ENCODE assay signal across 20 cellular contexts in the genomic region with DNA sequence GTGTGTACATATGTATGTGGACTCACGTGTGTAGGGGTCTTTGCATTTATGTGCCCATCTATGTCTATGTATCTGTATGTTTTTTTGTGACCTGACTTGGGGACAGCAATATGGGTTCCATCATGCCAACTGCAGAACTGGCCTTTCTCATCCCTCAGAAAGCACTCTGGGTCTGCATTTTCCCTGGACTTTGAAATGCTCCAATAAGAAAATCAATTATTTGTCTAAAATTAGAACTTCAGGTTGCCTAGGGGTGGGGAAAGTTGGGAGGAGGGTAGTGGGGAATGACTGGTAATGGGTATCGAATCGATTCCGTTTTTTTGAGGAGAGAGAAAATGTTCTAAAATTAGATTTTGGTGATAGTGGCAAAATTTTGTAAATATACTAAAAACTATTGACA.
A peak's percentile ranks its signal among the peaks of the same experiment; 100 is the strongest.
DNase-seq lines count a peak whose midpoint lies in the region; ATAC-seq, FAIRE-seq and TF ChIP-seq lines count a peak whose summit lies in the region.
"Had no signal": no experiment of that assay in that cellular context is flagged by ENCODE, and none has a peak within 500 bp of the region (broad histone marks: within the 10 kb centered on the region; RNA-seq: fewer than 3 reads in every experiment).

No MANE protein-coding gene starts in this region.

- 41% methylated on average over 4 of the region's 4 CpGs for WGBS in liver
- WGBS in HepG2 (ENCODE audit: low lambda C conversion rate): 3% methylated on average over 4 of the region's 4 CpGs
- WGBS in body of pancreas, 2 donors: 42 to 51% methylated on average over 4 of the region's 4 CpGs
- WGBS in thyroid gland, 2 donors: 84 to 86% methylated on average over 4 of the region's 4 CpGs

- no peak for FAIRE-seq in HepG2 (lab: Jason Lieb, UNC)
- FAIRE-seq: A204.1, D721Med, G401.6 had no signal

- H3K36me3 ChIP-seq in liver (ENCODE audit: control insufficient read depth in 4 of 4, insufficient read depth in 3 of 4, low read depth in 1 of 4, low read length in 3 of 4) (no peaks in the 10 kb centered on the region), HepG2 (replicated peaks in 1 of 2; ENCODE audit: control insufficient read depth in 1 of 2, insufficient read depth in 2 of 2, low read length in 2 of 2) (no peaks in the 10 kb centered on the region), body of pancreas (replicated peaks in 1 of 2; ENCODE audit: insufficient read depth in 1 of 2, low read depth in 2 of 2) (no peaks in the 10 kb centered on the region), left lung (no peaks in the 10 kb centered on the region), thyroid gland (no peaks in the 10 kb centered on the region)
- H3K36me3 ChIP-seq: BE2C, BLaER1 had no signal

- TF ChIP-seq POLR2A in HepG2 (IDR thresholded peaks at IDR 0.05; ENCODE audit: insufficient read depth in 1 of 2, low read depth in 2 of 2, low read length in 2 of 2): no peak
- no peak for TF ChIP-seq POLR2A in body of pancreas (IDR thresholded peaks at IDR 0.05)
- no peak for TF ChIP-seq POLR2A in thyroid gland (IDR thresholded peaks at IDR 0.05)

- TF ChIP-seq RAD21 in liver (IDR thresholded peaks at IDR 0.05) (peak in 1 of 2 donors; percentile 7), HepG2 (CRISPR knock-in tag; IDR thresholded peaks at IDR 0.05) (no peak)

- in situ Hi-C loops in HepG2 (cut with HindIII; ENCODE audit: extremely low pct_ligation_motif_present, low pct_unique_long_range_greater_than_20kb): no loop called here

- H3K27me3 ChIP-seq in liver (ENCODE audit: control insufficient read depth in 4 of 4, insufficient read depth in 4 of 4, low read length in 3 of 4): no peaks in the 10 kb centered on the region
- H3K27me3 ChIP-seq in HepG2 (ENCODE audit: control insufficient read depth in 1 of 2, insufficient read depth in 2 of 2, low read length in 2 of 2): no peaks in the 10 kb centered on the region; a peak in 2 of 5 replicates
- H3K27me3 ChIP-seq in body of pancreas: no peaks in the 10 kb centered on the region
- H3K27me3 ChIP-seq in left lung: peaks cover 0 to 3% of the 10 kb centered on the region in 2 donors
- no peaks in the 10 kb centered on the region for H3K27me3 ChIP-seq in thyroid gland
- H3K27me3 ChIP-seq: BE2C, BLaER1 had no signal

- H3K27ac ChIP-seq in liver (ENCODE audit: low read depth in 1 of 2, low read length in 2 of 2) (peak overlapping the region; percentile 21 to 58), HepG2 (ENCODE audit: extremely low read length, insufficient read depth, low read length) (no peak overlapping the region), body of pancreas (peak overlapping the region in 3 of 4 donors; percentile 23 to 46 (median 45)), left lung (peak overlapping the region; percentile 10 to 59), thyroid gland (peak overlapping the region; percentile 74 to 87 (median 82))
- H3K27ac ChIP-seq: BLaER1 had no signal

- H3K9me3 ChIP-seq in liver (ENCODE audit: control insufficient read depth in 4 of 4, low read length in 3 of 4): no peaks in the 10 kb centered on the region
- no peaks in the 10 kb centered on the region for H3K9me3 ChIP-seq in HepG2 (ENCODE audit: low read length)
- H3K9me3 ChIP-seq in body of pancreas: no peaks in the 10 kb centered on the region
- H3K9me3 ChIP-seq in left lung: no peaks in the 10 kb centered on the region
- H3K9me3 ChIP-seq in thyroid gland: no peaks in the 10 kb centered on the region
- H3K9me3 ChIP-seq: BE2C, BLaER1 had no signal

- CTCF ChIA-PET in HepG2 (lab: Yijun Ruan, JAX; ENCODE audit: low intra/inter-chr PET ratio, low total read pairs): no interaction called here

- intact Hi-C loops in HepG2 (cut with micrococcal nuclease; ENCODE audit: unreplicated experiment) (no loop called here), body of pancreas (cut with DNase I) (no loop called here), left lung (cut with DNase I) (no loop called here), thyroid gland (cut with DNase I) (no loop called here)

- ATAC-seq in HepG2: no peak
- no peak for ATAC-seq in body of pancreas
- ATAC-seq in left lung: no peak
- no peak for ATAC-seq in GM18909 (IDR thresholded peaks at IDR 0.05; ENCODE audit: poor library complexity, unreplicated experiment)

- H3K4me3 ChIP-seq in liver (ENCODE audit: low read depth in 1 of 3, low read length in 3 of 3) (peak overlapping the region in 1 of 3 donors; percentile 5), HepG2 (replicated peaks in 1 of 3; ENCODE audit: insufficient read depth in 1 of 3, low read depth in 2 of 3, low read length in 3 of 3) (no peak overlapping the region), body of pancreas (no peak overlapping the region), left lung (no peak overlapping the region), thyroid gland (replicated peaks in 1 of 3) (no peak overlapping the region)
- H3K4me3 ChIP-seq: BLaER1 had no signal

- H3K4me1 ChIP-seq in liver (ENCODE audit: control insufficient read depth in 4 of 4, insufficient read depth in 4 of 4, low read length in 3 of 4): peaks cover 6 to 81% (median 69%) of the 10 kb centered on the region in 4 donors
- peaks cover 7% of the 10 kb centered on the region; the same call in 1 of the 2 replicates for H3K4me1 ChIP-seq in HepG2 (ENCODE audit: insufficient read depth, low read length)
- H3K4me1 ChIP-seq in body of pancreas: peaks cover 54% of the 10 kb centered on the region
- H3K4me1 ChIP-seq in left lung: peaks cover 6% of the 10 kb centered on the region in 2 donors
- peaks cover 25 to 48% of the 10 kb centered on the region in 2 donors for H3K4me1 ChIP-seq in thyroid gland
- H3K4me1 ChIP-seq: BE2C, BLaER1 had no signal

- POLR2A ChIA-PET in HepG2 (lab: Yijun Ruan, JAX): no interaction called here

- TF ChIP-seq CTCF in liver (IDR thresholded peaks at IDR 0.05; ENCODE audit: low read depth, low read length, missing input control): no peak
- TF ChIP-seq CTCF in HepG2 (CRISPR knock-in tag; IDR thresholded peaks at IDR 0.05): no peak
- no peak for TF ChIP-seq CTCF in body of pancreas (IDR thresholded peaks at IDR 0.05)
- TF ChIP-seq CTCF in left lung (IDR thresholded peaks at IDR 0.05): no peak
- TF ChIP-seq CTCF in thyroid gland (IDR thresholded peaks at IDR 0.05): no peak

- H3K79me2 ChIP-seq in HepG2 (ENCODE audit: insufficient read depth, low read length): no peaks in the 10 kb centered on the region

- H2AFZ ChIP-seq in HepG2 (ENCODE audit: low read length): no peak overlapping the region

- TF ChIP-seq EP300 in HepG2 (IDR thresholded peaks at IDR 0.05; ENCODE audit: low read depth in 2 of 2, low read length in 2 of 2) (no peak), HepG2 (CRISPR knock-in tag; IDR thresholded peaks at IDR 0.05; ENCODE audit: borderline replicate concordance) (no peak)

- no TSS peak for BruUV-seq in HepG2 (replicated peaks; lab: Mats Ljungman, UMichigan)

- H3K9ac ChIP-seq in liver (ENCODE audit: low read depth in 1 of 2, low read length in 2 of 2) (peak overlapping the region in 1 of 2 donors; percentile 34), HepG2 (ENCODE audit: insufficient read depth, low read depth, low read length) (no peak overlapping the region)
- H3K9ac ChIP-seq: BLaER1 had no signal

- H3K4me2 ChIP-seq in HepG2 (ENCODE audit: low read depth, low read length): no peak overlapping the region
- H3K4me2 ChIP-seq: BLaER1 had no signal

- no peaks in the 10 kb centered on the region for H4K20me1 ChIP-seq in HepG2 (ENCODE audit: insufficient read depth, low read length)
- H4K20me1 ChIP-seq: BLaER1 had no signal

- DNase-seq in HepG2 (ENCODE audit: low spot score) (no peak), body of pancreas (no peak), left lung (no peak), thyroid gland (no peak), D341Med (ENCODE audit: low spot score) (no peak)
- DNase-seq in stimulated activated CD4-positive, alpha-beta T cell treated with anti-CD3 and anti-CD28 coated beads, Interleukin-4, amount 100 ng/mL, for 24 hours: no peak
- DNase-seq: 8988T; ACHN; BE2C; CD4-positive, alpha-beta memory T cell; CD4-positive, CD25-positive, alpha-beta regulatory T cell; CD8-positive, alpha-beta memory T cell; COR-L47; GF-D8 had no signal

TF ChIP-seq in liver, 16 proteins besides CTCF, POLR2A, EP300 and RAD21 (continues in another document):
- TF ChIP-seq ZBTB33 (IDR thresholded peaks at IDR 0.05) (no peak), YY1 (IDR thresholded peaks at IDR 0.05) (no peak), NR2F2 (IDR thresholded peaks at IDR 0.05) (no peak), EGR1 (IDR thresholded peaks at IDR 0.05; ENCODE audit: low read depth in 2 of 2) (no peak), FOXA1 (IDR thresholded peaks at IDR 0.05) (no peak)

TF ChIP-seq in HepG2, 621 proteins besides CTCF, POLR2A, EP300 and RAD21:
- TF ChIP-seq HNRNPH1 (optimal IDR thresholded peaks at IDR 0.05; ENCODE audit: low read depth, low read length): no peak
- no peak for TF ChIP-seq ZBTB43 (CRISPR knock-in tag; conservative IDR thresholded peaks at IDR 0.05)
- no peak for TF ChIP-seq ZSCAN25 (CRISPR knock-in tag; IDR thresholded peaks at IDR 0.05)
